Comparison of ENCODE assay signal across 24 cellular contexts in genomic region chr1:115593365-115594259, GRCh38.
"Had no signal": no experiment of that assay in that cellular context is flagged by ENCODE, and none has a peak within 500 bp of the region (broad histone marks: within the 10 kb centered on the region; RNA-seq: fewer than 3 reads in every experiment).

No MANE protein-coding gene starts in this region.

- H3K27ac Mint-ChIP-seq: activated CD4-positive, alpha-beta T cell treated with anti-CD3 and anti-CD28 coated beads, Interleukin-2, amount 10 ng/mL, durations not matched to agents 7 days and 5 days; activated CD8-positive, alpha-beta memory T cell treated with anti-CD3 and anti-CD28 coated beads, Interleukin-2, amount 10 ng/mL, durations not matched to agents 7 days and 5 days; activated CD8-positive, alpha-beta T cell treated with anti-CD3 and anti-CD28 coated beads for 36 hours; activated naive CD4-positive, alpha-beta T cell treated with anti-CD3 and anti-CD28 coated beads, Interleukin-2, amount 10 ng/mL, durations not matched to agents 7 days and 5 days; natural killer cell; progenitor cell of endocrine pancreas; stimulated activated naive CD8-positive, alpha-beta T cell treated with anti-CD3 and anti-CD28 coated beads, Interleukin-15, Interleukin-2, amounts not matched to agents 100 ng/mL and 50 ng/mL, for 24 hours; T-cell; T-helper 2 cell treated with Interferon-gamma antibody and Interleukin-4, amounts not matched to agents 5 μg/mL and 100 μg/mL, for 36 hours had no signal

- H3K27me3 Mint-ChIP-seq: activated CD4-positive, alpha-beta T cell treated with anti-CD3 and anti-CD28 coated beads, Interleukin-2, amount 10 ng/mL, durations not matched to agents 7 days and 5 days; activated CD8-positive, alpha-beta memory T cell treated with anti-CD3 and anti-CD28 coated beads, Interleukin-2, amount 10 ng/mL, durations not matched to agents 7 days and 5 days; activated CD8-positive, alpha-beta T cell treated with anti-CD3 and anti-CD28 coated beads for 36 hours; progenitor cell of endocrine pancreas had no signal

- DNase-seq: activated CD4-positive, alpha-beta T cell treated with anti-CD3 and anti-CD28 coated beads, Interleukin-2, amount 10 ng/mL, durations not matched to agents 7 days and 5 days; activated CD4-positive, CD25-positive, alpha-beta regulatory T cell treated with anti-CD3 and anti-CD28 coated beads, Interleukin-2, amount 50 U/mL, for 72 hours; activated CD8-positive, alpha-beta memory T cell treated with anti-CD3 and anti-CD28 coated beads, Interleukin-2, amount 10 ng/mL, durations not matched to agents 7 days and 5 days; activated CD8-positive, alpha-beta T cell treated with anti-CD3 and anti-CD28 coated beads for 36 hours; activated effector memory CD4-positive, alpha-beta T cell treated with anti-CD3 and anti-CD28 coated beads, Interleukin-2, amount 50 U/mL, for 16 hours; activated naive CD4-positive, alpha-beta T cell treated with anti-CD3 and anti-CD28 coated beads, Interleukin-2, amount 10 ng/mL, durations not matched to agents 7 days and 5 days; activated T-cell treated with anti-CD3 and anti-CD28 coated beads for 4 hours; caudate nucleus; dermis blood vessel endothelial cell; effector CD8-positive, alpha-beta T cell; kidney; midbrain; natural killer cell; retina; stimulated activated CD4-positive, alpha-beta T cell treated with anti-CD3 and anti-CD28 coated beads, Interleukin-12 subunit alpha, Interleukin-12 subunit beta, amount 100 ng/mL, for 4 hours; T-cell; transverse colon; uterus; WERI-Rb-1 had no signal

- ATAC-seq: activated CD8-positive, alpha-beta memory T cell treated with anti-CD3 and anti-CD28 coated beads, Interleukin-2, amount 10 ng/mL, durations not matched to agents 7 days and 5 days; activated CD8-positive, alpha-beta T cell treated with anti-CD3 and anti-CD28 coated beads for 36 hours; left lobe of liver; natural killer cell; T-cell had no signal

- H3K4me3 ChIP-seq: esophagus muscularis mucosa, transverse colon, uterus had no signal

- H3K27me3 ChIP-seq: esophagus muscularis mucosa, transverse colon, uterus had no signal

- H3K36me3 Mint-ChIP-seq: activated CD8-positive, alpha-beta memory T cell treated with anti-CD3 and anti-CD28 coated beads, Interleukin-2, amount 10 ng/mL, durations not matched to agents 7 days and 5 days; activated naive CD4-positive, alpha-beta T cell treated with anti-CD3 and anti-CD28 coated beads, Interleukin-2, amount 10 ng/mL, durations not matched to agents 7 days and 5 days; T-cell had no signal

- H3K36me3 ChIP-seq: esophagus muscularis mucosa, transverse colon, uterus, WERI-Rb-1 had no signal

- H3K4me1 ChIP-seq: transverse colon, uterus had no signal

- H3K27ac ChIP-seq: esophagus muscularis mucosa, transverse colon, uterus, WERI-Rb-1 had no signal

- H3K4me3 Mint-ChIP-seq: activated CD4-positive, alpha-beta T cell treated with anti-CD3 and anti-CD28 coated beads, Interleukin-2, amount 10 ng/mL, durations not matched to agents 7 days and 5 days; activated CD8-positive, alpha-beta memory T cell treated with anti-CD3 and anti-CD28 coated beads, Interleukin-2, amount 10 ng/mL, durations not matched to agents 7 days and 5 days; activated CD8-positive, alpha-beta T cell treated with anti-CD3 and anti-CD28 coated beads for 36 hours; activated naive CD4-positive, alpha-beta T cell treated with anti-CD3 and anti-CD28 coated beads, Interleukin-2, amount 10 ng/mL, durations not matched to agents 7 days and 5 days; natural killer cell; stimulated activated naive CD8-positive, alpha-beta T cell treated with anti-CD3 and anti-CD28 coated beads, Interleukin-15, Interleukin-2, amounts not matched to agents 100 ng/mL and 50 ng/mL, for 24 hours; T-cell; T-helper 2 cell treated with Interferon-gamma antibody and Interleukin-4, amounts not matched to agents 5 μg/mL and 100 μg/mL, for 36 hours had no signal

- H3K9me3 ChIP-seq: esophagus muscularis mucosa, transverse colon, uterus had no signal

- H3K4me1 Mint-ChIP-seq: activated CD4-positive, alpha-beta T cell treated with anti-CD3 and anti-CD28 coated beads, Interleukin-2, amount 10 ng/mL, durations not matched to agents 7 days and 5 days; activated CD8-positive, alpha-beta memory T cell treated with anti-CD3 and anti-CD28 coated beads, Interleukin-2, amount 10 ng/mL, durations not matched to agents 7 days and 5 days; activated naive CD4-positive, alpha-beta T cell treated with anti-CD3 and anti-CD28 coated beads, Interleukin-2, amount 10 ng/mL, durations not matched to agents 7 days and 5 days; natural killer cell; T-cell had no signal

- H3K9me3 Mint-ChIP-seq: activated CD8-positive, alpha-beta T cell treated with anti-CD3 and anti-CD28 coated beads for 36 hours; activated naive CD4-positive, alpha-beta T cell treated with anti-CD3 and anti-CD28 coated beads, Interleukin-2, amount 10 ng/mL, durations not matched to agents 7 days and 5 days; natural killer cell; stimulated activated naive CD8-positive, alpha-beta T cell treated with anti-CD3 and anti-CD28 coated beads, Interleukin-15, Interleukin-2, amounts not matched to agents 100 ng/mL and 50 ng/mL, for 24 hours; T-helper 2 cell treated with Interferon-gamma antibody and Interleukin-4, amounts not matched to agents 5 μg/mL and 100 μg/mL, for 36 hours had no signal
